In the genomic region with DNA sequence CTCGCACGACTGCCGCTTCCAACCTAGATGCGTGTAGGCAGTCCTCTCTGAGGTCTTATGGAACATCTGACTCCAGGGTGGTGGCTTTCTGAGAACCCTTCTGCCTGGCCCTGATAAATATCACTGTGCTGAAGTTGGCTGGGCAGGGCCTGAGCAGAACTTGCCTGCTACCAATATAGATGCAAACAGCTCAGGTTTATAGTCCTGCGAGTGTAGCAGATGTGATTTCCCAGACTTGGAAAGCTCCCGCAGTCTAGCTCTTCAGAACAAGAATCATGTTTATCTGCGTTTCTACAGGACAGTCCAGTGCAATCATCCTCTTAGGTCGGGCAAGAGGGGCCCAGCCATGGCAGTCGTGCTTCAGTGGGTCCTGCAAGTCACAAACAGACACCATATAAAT, we compare ENCODE assay signal across 29 cellular contexts.
"Had no signal": no experiment of that assay in that cellular context is flagged by ENCODE, and none has a peak within 500 bp of the region (broad histone marks: within the 10 kb centered on the region; RNA-seq: fewer than 3 reads in every experiment).

No MANE protein-coding gene starts in this region.

- H3K9me3 ChIP-seq: neutrophil, pancreas, prostate gland, right lobe of liver, sigmoid colon, suprapubic skin, testis, tibial artery, transverse colon, upper lobe of right lung, uterus had no signal

- H3K4me1 Mint-ChIP-seq: naive thymus-derived CD8-positive, alpha-beta T cell; neural crest cell; stimulated activated memory B cell treated with anti-CD40 and anti-IgM and Interleukin-4, amounts not matched to agents 10 μg/mL and 1 μg/mL and 100 μg/mL, for 72 hours had no signal

- H3K4me3 ChIP-seq: pancreas, prostate gland, right lobe of liver, sigmoid colon, suprapubic skin, testis, tibial artery, transverse colon, upper lobe of right lung, uterus had no signal

- H3K4me1 ChIP-seq: pancreas, prostate gland, right lobe of liver, sigmoid colon, suprapubic skin, testis, tibial artery, transverse colon, upper lobe of right lung, uterus had no signal

- H3K9me3 Mint-ChIP-seq: naive thymus-derived CD8-positive, alpha-beta T cell; natural killer cell treated with Interleukin-12 subunit alpha and Interleukin-12 subunit beta and Interleukin-15 and Interleukin-18, amount 100 ng/mL, for 72 hours; nephron progenitor cell; neural crest cell; stimulated activated memory B cell treated with anti-CD40 and anti-IgM and Interleukin-4, amounts not matched to agents 10 μg/mL and 1 μg/mL and 100 μg/mL, for 72 hours; stimulated activated naive CD8-positive, alpha-beta T cell treated with anti-CD3 and anti-CD28 coated beads, Interleukin-15, amount 100 ng/mL, for 72 hours; type B pancreatic cell had no signal

- DNase-seq: naive thymus-derived CD8-positive, alpha-beta T cell; nephron progenitor cell; nucleus accumbens; pancreas; retina; right cardiac atrium; right lobe of liver; sigmoid colon; small intestine; stimulated activated CD4-positive, alpha-beta T cell treated with anti-CD3 and anti-CD28 coated beads, Interleukin-15, amount 100 ng/mL, for 24 hours; stimulated activated CD4-positive, alpha-beta T cell treated with anti-CD3 and anti-CD28 coated beads, Interleukin-4, amount 100 ng/mL, for 1 hour; stimulated activated CD4-positive, alpha-beta T cell treated with anti-CD3 and anti-CD28 coated beads, Interleukin-4, amount 100 ng/mL, for 4 hours; stimulated activated CD8-positive, alpha-beta memory T cell treated with anti-CD3 and anti-CD28 coated beads, Interleukin-4, amount 100 ng/mL, for 48 hours; stimulated activated naive CD4-positive, alpha-beta T cell; stimulated activated naive CD8-positive, alpha-beta T cell treated with anti-CD3 and anti-CD28 coated beads, Interleukin-15, amount 100 ng/mL, for 72 hours; stimulated activated naive CD8-positive, alpha-beta T cell treated with anti-CD3 and anti-CD28 coated beads, Interleukin-15, Interleukin-2, amounts not matched to agents 100 U/mL and 50 U/mL, for 24 hours; substantia nigra; testis; tibial artery; transverse colon; upper lobe of right lung; uterus had no signal

- H3K27me3 Mint-ChIP-seq: type B pancreatic cell had no signal

- ATAC-seq: naive thymus-derived CD8-positive, alpha-beta T cell; pancreas; right lobe of liver; stimulated activated memory B cell treated with anti-CD40 and anti-IgM and Interleukin-4, amounts not matched to agents 10 μg/mL and 1 μg/mL and 100 μg/mL, for 72 hours; stimulated activated naive CD8-positive, alpha-beta T cell treated with anti-CD3 and anti-CD28 coated beads, Interleukin-15, amount 100 ng/mL, for 72 hours; upper lobe of right lung had no signal

- H3K27ac ChIP-seq: neutrophil, pancreas, prostate gland, right lobe of liver, sigmoid colon, suprapubic skin, testis, tibial artery, transverse colon, upper lobe of right lung, uterus had no signal

- H3K4me3 Mint-ChIP-seq: naive thymus-derived CD8-positive, alpha-beta T cell; natural killer cell treated with Interleukin-12 subunit alpha and Interleukin-12 subunit beta and Interleukin-15 and Interleukin-18, amount 100 ng/mL, for 72 hours; nephron progenitor cell; neural crest cell; stimulated activated memory B cell treated with anti-CD40 and anti-IgM and Interleukin-4, amounts not matched to agents 10 μg/mL and 1 μg/mL and 100 μg/mL, for 72 hours; stimulated activated naive CD8-positive, alpha-beta T cell treated with anti-CD3 and anti-CD28 coated beads, Interleukin-15, amount 100 ng/mL, for 72 hours; type B pancreatic cell had no signal

- H3K36me3 Mint-ChIP-seq: naive thymus-derived CD8-positive, alpha-beta T cell; natural killer cell treated with Interleukin-12 subunit alpha and Interleukin-12 subunit beta and Interleukin-15 and Interleukin-18, amount 100 ng/mL, for 72 hours; stimulated activated memory B cell treated with anti-CD40 and anti-IgM and Interleukin-4, amounts not matched to agents 10 μg/mL and 1 μg/mL and 100 μg/mL, for 72 hours; type B pancreatic cell had no signal

- H3K27ac Mint-ChIP-seq: natural killer cell treated with Interleukin-12 subunit alpha and Interleukin-12 subunit beta and Interleukin-15 and Interleukin-18, amount 100 ng/mL, for 72 hours; stimulated activated memory B cell treated with anti-CD40 and anti-IgM and Interleukin-4, amounts not matched to agents 10 μg/mL and 1 μg/mL and 100 μg/mL, for 72 hours; stimulated activated naive CD8-positive, alpha-beta T cell treated with anti-CD3 and anti-CD28 coated beads, Interleukin-15, amount 100 ng/mL, for 72 hours; type B pancreatic cell had no signal

- H3K36me3 ChIP-seq: neutrophil, pancreas, prostate gland, right lobe of liver, sigmoid colon, suprapubic skin, tibial artery, transverse colon, upper lobe of right lung, uterus had no signal

- H3K27me3 ChIP-seq: neutrophil, pancreas, right lobe of liver, sigmoid colon, suprapubic skin, testis, tibial artery, transverse colon, upper lobe of right lung, uterus had no signal
